ENCODE assay signal across 17 cellular contexts in genomic region chr14:38866461-38866860, GRCh38.
DNase-seq lines count a peak whose midpoint lies in the region; TF ChIP-seq lines count a peak whose summit lies in the region.
"Had no signal": no experiment of that assay in that cellular context is flagged by ENCODE, and none has a peak within 500 bp of the region (broad histone marks: within the 10 kb centered on the region; RNA-seq: fewer than 3 reads in every experiment).

No MANE protein-coding gene starts in this region.

- 49 to 64% (median 59%) methylated on average over 4 of the region's 4 CpGs for WGBS in spleen, 5 donors

- DNase-seq in NCI-H1092 (lab: John Stamatoyannopoulos, UW) = peak; percentile 66
- peak; percentile 80 for DNase-seq in NCI-H2029 treated with DMSO at 0.1 percent for 48 hours (lab: John Stamatoyannopoulos, UW)
- no peak for DNase-seq in OCI-LY7 (ENCODE audit: low spot score)
- DNase-seq in spleen = no peak
- no peak for DNase-seq in Caco-2
- no peak for DNase-seq in OCI-M1 (lab: John Stamatoyannopoulos, UW)
- no peak for DNase-seq in NCI-H526 (lab: John Stamatoyannopoulos, UW)
- DNase-seq: activated CD8-positive, alpha-beta T cell treated with anti-CD3 and anti-CD28 coated beads for 36 hours; caudate nucleus; effector memory CD4-positive, alpha-beta T cell; kidney; upper lobe of right lung had no signal

- no peaks in the 10 kb centered on the region for H3K79me2 ChIP-seq in OCI-LY7 (ENCODE audit: insufficient read depth, low read depth, low read length)

- H3K9me3 ChIP-seq in OCI-LY7 (ENCODE audit: low read length) = no peaks in the 10 kb centered on the region
- H3K9me3 ChIP-seq in neutrophil = no peaks in the 10 kb centered on the region
- peaks cover 0 to 21% (median 8%) of the 10 kb centered on the region in 8 donors for H3K9me3 ChIP-seq in spleen
- no peaks in the 10 kb centered on the region for H3K9me3 ChIP-seq in Caco-2
- H3K9me3 ChIP-seq: upper lobe of right lung had no signal

- no peak for TF ChIP-seq POLR2A in spleen (IDR thresholded peaks at IDR 0.05)

- no peak overlapping the region for H3K4me3 Mint-ChIP-seq in Caco-2 (ENCODE audit: unreplicated experiment)
- H3K4me3 Mint-ChIP-seq: activated CD8-positive, alpha-beta T cell treated with anti-CD3 and anti-CD28 coated beads for 36 hours; activated T-helper 1 cell treated with anti-CD3 and anti-CD28 coated beads, Interleukin-12 subunit alpha, Interleukin-12 subunit beta, Interleukin-2, Interleukin-4 antibody, amounts not matched to agents 30 ng/mL and 10 ng/mL and 1 ng/mL, durations not matched to agents 14 hours and 24 hours and 36 hours; stimulated activated naive CD8-positive, alpha-beta T cell treated with anti-CD3 and anti-CD28 coated beads, Interleukin-15, Interleukin-2, amounts not matched to agents 100 ng/mL and 50 ng/mL, for 24 hours; WTC11 had no signal

- no peaks in the 10 kb centered on the region for H3K36me3 ChIP-seq in OCI-LY7 (ENCODE audit: insufficient read depth, low read length)
- no peaks in the 10 kb centered on the region for H3K36me3 ChIP-seq in neutrophil
- no peaks in the 10 kb centered on the region for H3K36me3 ChIP-seq in spleen
- no peaks in the 10 kb centered on the region for H3K36me3 ChIP-seq in Caco-2 (ENCODE audit: control insufficient read depth, insufficient read depth, low read length)
- H3K36me3 ChIP-seq: upper lobe of right lung had no signal

- no peak overlapping the region for H3K4me2 ChIP-seq in OCI-LY7 (ENCODE audit: low read length)

- H3K4me3 ChIP-seq in OCI-LY7 (ENCODE audit: low read depth, low read length, poor library complexity, severe bottlenecking) = no peak overlapping the region
- no peak overlapping the region for H3K4me3 ChIP-seq in neutrophil (ENCODE audit: low read depth in 1 of 2, low read length in 1 of 2)
- no peak overlapping the region for H3K4me3 ChIP-seq in spleen
- H3K4me3 ChIP-seq in Caco-2 (ENCODE audit: low read depth, low read length) = no peak overlapping the region
- H3K4me3 ChIP-seq: upper lobe of right lung had no signal

- H3K27me3 ChIP-seq in neutrophil = no peaks in the 10 kb centered on the region
- no peaks in the 10 kb centered on the region for H3K27me3 ChIP-seq in spleen (replicated peaks in 1 of 7)
- no peaks in the 10 kb centered on the region for H3K27me3 ChIP-seq in Caco-2 (replicated peaks; ENCODE audit: control insufficient read depth, insufficient read depth, low read length)
- H3K27me3 ChIP-seq: upper lobe of right lung had no signal

- BruUV-seq in OCI-LY7 (replicated peaks; lab: Mats Ljungman, UMichigan) (no TSS peak), Caco-2 (replicated peaks; lab: Mats Ljungman, UMichigan) (no TSS peak)

- peaks cover 9% of the 10 kb centered on the region for H3K4me1 Mint-ChIP-seq in Caco-2 (ENCODE audit: low read depth, unreplicated experiment)

- intact Hi-C loops in OCI-LY7 (cut with micrococcal nuclease; ENCODE audit: unreplicated experiment) (loop anchor here (5.0 kb wide), 2 partner anchors 144 to 964 kb away; no protein-coding TSS in a partner anchor), spleen (cut with DNase I; ENCODE audit: low total_unique reads) (loop anchor here (5.0 to 10.0 kb wide), 2 partner anchors 142 to 964 kb away; no protein-coding TSS in a partner anchor), Caco-2 (cut with micrococcal nuclease; ENCODE audit: unreplicated experiment) (loop anchor here (2.0 kb wide), 1 partner anchor 964 kb away; no protein-coding TSS in a partner anchor)

- no peak overlapping the region for H3K27ac Mint-ChIP-seq in Caco-2 (ENCODE audit: unreplicated experiment)
- H3K27ac Mint-ChIP-seq: activated CD8-positive, alpha-beta T cell treated with anti-CD3 and anti-CD28 coated beads for 36 hours; activated T-helper 1 cell treated with anti-CD3 and anti-CD28 coated beads, Interleukin-12 subunit alpha, Interleukin-12 subunit beta, Interleukin-2, Interleukin-4 antibody, amounts not matched to agents 30 ng/mL and 10 ng/mL and 1 ng/mL, durations not matched to agents 14 hours and 24 hours and 36 hours; stimulated activated naive CD8-positive, alpha-beta T cell treated with anti-CD3 and anti-CD28 coated beads, Interleukin-15, Interleukin-2, amounts not matched to agents 100 ng/mL and 50 ng/mL, for 24 hours; WTC11 had no signal

- CTCF ChIA-PET in OCI-LY7 (lab: Charles Lee; ENCODE audit: unreplicated experiment) (no interaction called here), Caco-2 (lab: Charles Lee) (no interaction called here)

- TF ChIP-seq CTCF in OCI-LY7 (conservative IDR thresholded peaks at IDR 0.05; ENCODE audit: low read length) = no peak
- no peak for TF ChIP-seq CTCF in neutrophil (IDR thresholded peaks at IDR 0.05)
- no peak for TF ChIP-seq CTCF in spleen (IDR thresholded peaks at IDR 0.05 in 8 of 11, conservative IDR thresholded peaks at IDR 0.05 in 3 of 11)
- no peak for TF ChIP-seq CTCF in Caco-2 (IDR thresholded peaks at IDR 0.05; ENCODE audit: insufficient read depth in 1 of 2, low read depth in 1 of 2, low read length in 1 of 2, severe bottlenecking in 1 of 2, unreplicated experiment in 1 of 2)

- H3K27me3 Mint-ChIP-seq in Caco-2 (ENCODE audit: insufficient read depth, unreplicated experiment) = peaks cover 4% of the 10 kb centered on the region
- H3K27me3 Mint-ChIP-seq: activated CD8-positive, alpha-beta T cell treated with anti-CD3 and anti-CD28 coated beads for 36 hours had no signal

- H3K9me3 Mint-ChIP-seq in Caco-2 (ENCODE audit: unreplicated experiment) = no peaks in the 10 kb centered on the region
- H3K9me3 Mint-ChIP-seq: activated CD8-positive, alpha-beta T cell treated with anti-CD3 and anti-CD28 coated beads for 36 hours; activated T-helper 1 cell treated with anti-CD3 and anti-CD28 coated beads, Interleukin-12 subunit alpha, Interleukin-12 subunit beta, Interleukin-2, Interleukin-4 antibody, amounts not matched to agents 30 ng/mL and 10 ng/mL and 1 ng/mL, durations not matched to agents 14 hours and 24 hours and 36 hours had no signal

- no peaks in the 10 kb centered on the region for H3K36me3 Mint-ChIP-seq in Caco-2 (ENCODE audit: insufficient read depth, unreplicated experiment)

- no peaks in the 10 kb centered on the region for H4K20me1 ChIP-seq in OCI-LY7 (ENCODE audit: insufficient read depth, low read length)

- H3K4me1 ChIP-seq in OCI-LY7 (ENCODE audit: insufficient read depth, low read length, poor library complexity, severe bottlenecking) (no peaks in the 10 kb centered on the region), neutrophil (ENCODE audit: control insufficient read depth in 1 of 2, insufficient read depth in 1 of 2, low read depth in 1 of 2, low read length in 1 of 2) (peaks cover 18 to 27% of the 10 kb centered on the region in 2 experiments), spleen (peaks cover 0 to 15% (median 0%) of the 10 kb centered on the region in 6 donors), Caco-2 (peaks cover 3% of the 10 kb centered on the region; the same call in 1 of the 2 replicates)

- 0 out of 2 replicates have a peak overlapping the region, but pooled peaks have one; percentile 38 for H2AFZ ChIP-seq in OCI-LY7 (ENCODE audit: low read length)

- no peak overlapping the region for H3K27ac ChIP-seq in OCI-LY7 (ENCODE audit: low read depth, low read length, poor library complexity, severe bottlenecking)
- H3K27ac ChIP-seq in neutrophil = peak overlapping the region; percentile 54
- peak overlapping the region in 1 of 8 donors; percentile 11 for H3K27ac ChIP-seq in spleen
- H3K27ac ChIP-seq: RWPE1, upper lobe of right lung had no signal

- no peaks in the 10 kb centered on the region for H3K9me2 ChIP-seq in OCI-LY7 (ENCODE audit: insufficient read depth, low read length)

- POLR2A ChIA-PET in OCI-LY7 (lab: Charles Lee) = interaction anchor here (1.1 kb wide), 1 partner anchor 321 kb away, joined by 3 read pairs; no protein-coding TSS in a partner anchor
- POLR2A ChIA-PET in Caco-2 (lab: Charles Lee) = no interaction called here

Comparison
In these comparisons a context has a peak if more than half of its experiments do, and no peak if none do; other contexts are left out.
1. DNase-seq: peak in NCI-H1092 (single experiment) and NCI-H2029 treated with DMSO at 0.1 percent for 48 hours (single experiment); none in OCI-LY7 (single experiment), spleen (single experiment), Caco-2 (0 of 2), OCI-M1 (single experiment) and NCI-H526 (0 of 2).